In genomic region chr7:23184709-23185354, GRCh38 we compare ENCODE assay signal across 9 cellular contexts. TPM values are rescaled to one million over a fixed set of nuclear protein-coding genes. Genes with fewer than 3 reads are reported as not detected.
DNase-seq lines count a peak whose midpoint lies in the region; ATAC-seq, FAIRE-seq and TF ChIP-seq lines count a peak whose summit lies in the region.
"Had no signal": no experiment of that assay in that cellular context is flagged by ENCODE, and none has a peak within 500 bp of the region (broad histone marks: within the 10 kb centered on the region; RNA-seq: fewer than 3 reads in every experiment).

No MANE protein-coding gene starts in this region.

- peak; percentile 31 to 68 (median 52) for TF ChIP-seq CTCF in heart left ventricle (IDR thresholded peaks at IDR 0.05)
- TF ChIP-seq CTCF in pancreas (IDR thresholded peaks at IDR 0.05), result no peak

- no peak for TF ChIP-seq POLR2A in heart left ventricle (IDR thresholded peaks at IDR 0.05)

- H3K4me3 ChIP-seq in heart left ventricle (no peak overlapping the region), pancreas (no peak overlapping the region)

- H3K27me3 ChIP-seq in heart left ventricle (no peaks in the 10 kb centered on the region), pancreas (no peaks in the 10 kb centered on the region)

- no peak for FAIRE-seq in pancreas (lab: Jason Lieb, UNC)
- FAIRE-seq: endometrium had no signal

- intact Hi-C loops in heart left ventricle (cut with DNase I), result loop anchor here in 9 of 10 donors (5.0 to 10.0 kb wide), 10 partner anchors 62 to 412 kb away; partner anchors contain the start of genes GPNMB (in 4 of the 9), KLHL7 (in 4 of the 9), CCDC126 (in 1 of the 9) and HYCC1 (in 1 of the 9)
- intact Hi-C loops in cardiac septum (cut with DNase I), result loop anchor here (5.0 kb wide), 1 partner anchor 62 kb away; the partner anchor contains the start of gene GPNMB
- intact Hi-C loops in pancreas (cut with DNase I), result no loop called here

- H3K27ac ChIP-seq in heart left ventricle (no peak overlapping the region), pancreas (no peak overlapping the region)

- DNase-seq in heart left ventricle (peak in 3 of 5 donors; percentile 33 to 51 (median 48)), cardiac septum (ENCODE audit: low spot score) (no peak), NCI-H146 treated with DMSO at 0.1 percent for 48 hours (lab: John Stamatoyannopoulos, UW; ENCODE audit: unreplicated experiment) (peak; percentile 21), anterior cingulate cortex (lab: John Stamatoyannopoulos, UW) (peak in 40 of 58 donors; percentile 6 to 74 (median 32)), kidney glomerular epithelial cell (lab: John Stamatoyannopoulos, UW) (peak; percentile 57), middle frontal gyrus (ENCODE audit: extremely low spot score, low spot score) (no peak), pancreas (no peak)
- DNase-seq in stimulated activated CD4-positive, alpha-beta T cell treated with anti-CD3 and anti-CD28 coated beads, Interleukin-4, amount 100 ng/mL, for 1 hour, result no peak

- H3K9me3 ChIP-seq in heart left ventricle, result no peaks in the 10 kb centered on the region
- H3K9me3 ChIP-seq in pancreas, result no peaks in the 10 kb centered on the region

- H3K36me3 ChIP-seq in heart left ventricle (peaks cover 0 to 49% (median 46%) of the 10 kb centered on the region in 9 donors), pancreas (peaks cover 0 to 33% (median 0%) of the 10 kb centered on the region in 3 donors)

- peaks cover 4 to 48% (median 26%) of the 10 kb centered on the region in 12 donors for H3K4me1 ChIP-seq in heart left ventricle
- H3K4me1 ChIP-seq in pancreas, result peaks cover 0 to 16% (median 6%) of the 10 kb centered on the region in 3 donors

- WGBS in heart left ventricle, 4 donors, result 66 to 70% (median 68%) methylated on average over 4 of the region's 4 CpGs
- WGBS in pancreas, 2 donors, result 74 to 86% methylated on average over 4 of the region's 4 CpGs

- ATAC-seq in heart left ventricle (no peak), pancreas (no peak)

RNA-seq across cellular contexts. Expression of gene NUP42, which starts 3.0 kb away (rescaled TPM):
- 10 to 100 TPM; 12.7 to 24.7 (median 18.9) TPM for total RNA-seq in heart left ventricle
- 10 to 100 TPM; 19.4 to 26.1 TPM for polyA plus RNA-seq in heart left ventricle
- 24.0 TPM for total RNA-seq in cardiac septum
- 10 to 100 TPM in 2 of 6 donors, 1 to 10 TPM in 4; 7.3 to 15.4 (median 9.4) TPM for total RNA-seq in pancreas
- polyA plus RNA-seq in pancreas, result 10 to 100 TPM; 19.1 to 24.9 TPM

Comparison
In these comparisons a context has a peak if more than half of its experiments do, and no peak if none do; other contexts are left out.
1. DNase-seq: peak in heart left ventricle (3 of 5), NCI-H146 treated with DMSO at 0.1 percent for 48 hours (single experiment), anterior cingulate cortex (40 of 58) and kidney glomerular epithelial cell (single experiment); none in cardiac septum (single experiment), middle frontal gyrus (single experiment), pancreas (0 of 6) and stimulated activated CD4-positive, alpha-beta T cell treated with anti-CD3 and anti-CD28 coated beads, Interleukin-4, amount 100 ng/mL, for 1 hour (single experiment).
2. CTCF ChIP-seq: peak in heart left ventricle (12 of 12); none in pancreas (0 of 4).
3. intact Hi-C loops: an anchor here in heart left ventricle (5.0 to 10.0 kb wide) and cardiac septum (5.0 kb wide); none called in pancreas.